8 cellular contexts compared by ENCODE assay signal in the genomic region with DNA sequence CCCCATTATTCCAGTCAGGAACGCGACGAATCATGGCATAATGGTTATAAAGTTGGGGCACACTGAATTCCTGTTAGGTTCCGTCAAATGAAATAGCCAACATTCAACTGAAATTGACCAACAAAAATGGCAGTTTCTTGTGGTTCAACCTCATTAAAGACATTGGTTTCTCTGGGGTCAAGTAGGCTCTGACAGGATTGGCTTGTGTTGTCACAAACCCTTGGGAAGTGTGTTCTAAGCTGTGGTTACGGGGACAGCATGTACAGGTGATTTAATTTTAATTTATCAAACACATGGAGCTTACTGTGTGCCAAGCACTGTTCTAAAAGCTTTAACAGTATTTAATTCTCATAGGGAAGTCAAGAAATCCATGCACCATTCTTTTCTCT. TPM values are rescaled to one million over a fixed set of nuclear protein-coding genes. Genes with fewer than 3 reads are reported as not detected.
DNase-seq lines count a peak whose midpoint lies in the region; ATAC-seq and TF ChIP-seq lines count a peak whose summit lies in the region.

No MANE protein-coding gene starts in this region.

- H3K4me1 Mint-ChIP-seq in activated T-cell treated with anti-CD3 and anti-CD28 coated beads, Interleukin-2, amount 50 U/mL, for 24 hours (ENCODE audit: low read depth) = peaks cover 6% of the 10 kb centered on the region
- H3K4me1 Mint-ChIP-seq in activated T-helper 2 cell treated with anti-CD3 and anti-CD28 coated beads, Interferon-gamma antibody, Interleukin-2, Interleukin-4, amounts not matched to agents 10 μg/mL and 5 μg/mL and 100 μg/mL, durations not matched to agents 14 hours and 24 hours and 36 hours (ENCODE audit: low read depth) = peaks cover 2% of the 10 kb centered on the region

- no peak for TF ChIP-seq EP300 in suprapubic skin (IDR thresholded peaks at IDR 0.05)

- no peak overlapping the region for H3K27ac Mint-ChIP-seq in activated T-cell treated with anti-CD3 and anti-CD28 coated beads, Interleukin-2, amount 50 U/mL, for 24 hours
- H3K27ac Mint-ChIP-seq in activated T-helper 2 cell treated with anti-CD3 and anti-CD28 coated beads, Interferon-gamma antibody, Interleukin-2, Interleukin-4, amounts not matched to agents 10 μg/mL and 5 μg/mL and 100 μg/mL, durations not matched to agents 14 hours and 24 hours and 36 hours = no peak overlapping the region

- peak overlapping the region; percentile 62 for H3K4me3 Mint-ChIP-seq in activated T-cell treated with anti-CD3 and anti-CD28 coated beads, Interleukin-2, amount 50 U/mL, for 24 hours
- peak overlapping the region; percentile 66 for H3K4me3 Mint-ChIP-seq in activated T-helper 2 cell treated with anti-CD3 and anti-CD28 coated beads, Interferon-gamma antibody, Interleukin-2, Interleukin-4, amounts not matched to agents 10 μg/mL and 5 μg/mL and 100 μg/mL, durations not matched to agents 14 hours and 24 hours and 36 hours (ENCODE audit: low read depth)

- 76% methylated on average over 5 of the region's 5 CpGs for WGBS in suprapubic skin

- TF ChIP-seq CTCF in suprapubic skin (IDR thresholded peaks at IDR 0.05) = no peak

- peaks cover 15% of the 10 kb centered on the region for H3K27me3 ChIP-seq in iPS-20b (ENCODE audit: insufficient read depth, low read length)
- H3K27me3 ChIP-seq in suprapubic skin = no peaks in the 10 kb centered on the region

- no peak for DNase-seq in activated T-cell treated with anti-CD3 and anti-CD28 coated beads, Interleukin-2, amount 50 U/mL, for 24 hours
- DNase-seq in activated T-cell treated with anti-CD3 and anti-CD28 coated beads, Interleukin-2, amount 50 U/mL, for 48 hours = no peak
- no peak for DNase-seq in activated T-helper 2 cell treated with anti-CD3 and anti-CD28 coated beads, Interferon-gamma antibody, Interleukin-2, Interleukin-4, amounts not matched to agents 10 μg/mL and 5 μg/mL and 100 μg/mL, durations not matched to agents 14 hours and 24 hours and 36 hours (ENCODE audit: low spot score)
- DNase-seq in suprapubic skin (ENCODE audit: low spot score in 2 of 2) (no peak), NCI-H146 (lab: John Stamatoyannopoulos, UW) (no peak)

- peaks cover 38% of the 10 kb centered on the region for H3K27me3 Mint-ChIP-seq in activated T-cell treated with anti-CD3 and anti-CD28 coated beads, Interleukin-2, amount 50 U/mL, for 24 hours
- H3K27me3 Mint-ChIP-seq in activated T-helper 2 cell treated with anti-CD3 and anti-CD28 coated beads, Interferon-gamma antibody, Interleukin-2, Interleukin-4, amounts not matched to agents 10 μg/mL and 5 μg/mL and 100 μg/mL, durations not matched to agents 14 hours and 24 hours and 36 hours (ENCODE audit: low read depth) = peaks cover 2% of the 10 kb centered on the region

- no peak for TF ChIP-seq POLR2A in suprapubic skin (IDR thresholded peaks at IDR 0.05)

- H3K4me1 ChIP-seq in iPS-20b (ENCODE audit: insufficient read depth, low read length) (peaks cover 7% of the 10 kb centered on the region; the same call in 1 of the 2 replicates), suprapubic skin (peaks cover 6% of the 10 kb centered on the region)

- H3K9me3 Mint-ChIP-seq in activated T-cell treated with anti-CD3 and anti-CD28 coated beads, Interleukin-2, amount 50 U/mL, for 24 hours = no peaks in the 10 kb centered on the region
- H3K9me3 Mint-ChIP-seq in activated T-helper 2 cell treated with anti-CD3 and anti-CD28 coated beads, Interferon-gamma antibody, Interleukin-2, Interleukin-4, amounts not matched to agents 10 μg/mL and 5 μg/mL and 100 μg/mL, durations not matched to agents 14 hours and 24 hours and 36 hours = no peaks in the 10 kb centered on the region

- H3K9ac ChIP-seq in iPS-20b (ENCODE audit: low read depth, low read length) = no peak overlapping the region; the same call in 1 of the 2 replicates

- H3K9me3 ChIP-seq in iPS-20b (ENCODE audit: insufficient read depth, low read depth, low read length) (no peaks in the 10 kb centered on the region), suprapubic skin (no peaks in the 10 kb centered on the region)

- H3K4me3 ChIP-seq in iPS-20b (ENCODE audit: low read length) = peak overlapping the region; percentile 52; the same call in 1 of the 2 replicates
- H3K4me3 ChIP-seq in suprapubic skin = peak overlapping the region; percentile 56

- H3K27ac ChIP-seq in iPS-20b (ENCODE audit: low read length) (no peak overlapping the region), suprapubic skin (no peak overlapping the region)

- no peak for ATAC-seq in HG03342 (IDR thresholded peaks at IDR 0.05; ENCODE audit: unreplicated experiment)
- ATAC-seq in GM18858 (IDR thresholded peaks at IDR 0.05; ENCODE audit: unreplicated experiment) = no peak

- no peaks in the 10 kb centered on the region for H3K36me3 ChIP-seq in iPS-20b (ENCODE audit: insufficient read depth, low read depth, low read length)
- H3K36me3 ChIP-seq in suprapubic skin = no peaks in the 10 kb centered on the region

- intact Hi-C loops in activated T-helper 2 cell treated with anti-CD3 and anti-CD28 coated beads, Interferon-gamma antibody, Interleukin-2, Interleukin-4, amounts not matched to agents 10 μg/mL and 5 μg/mL and 100 μg/mL, durations not matched to agents 14 hours and 24 hours and 36 hours (cut with micrococcal nuclease) = loop anchor here (5.0 to 10.0 kb wide), 2 partner anchors 61 to 112 kb away; a partner anchor contains a TSS

- no peaks in the 10 kb centered on the region for H3K36me3 Mint-ChIP-seq in activated T-cell treated with anti-CD3 and anti-CD28 coated beads, Interleukin-2, amount 50 U/mL, for 24 hours (ENCODE audit: low read depth)
- no peaks in the 10 kb centered on the region for H3K36me3 Mint-ChIP-seq in activated T-helper 2 cell treated with anti-CD3 and anti-CD28 coated beads, Interferon-gamma antibody, Interleukin-2, Interleukin-4, amounts not matched to agents 10 μg/mL and 5 μg/mL and 100 μg/mL, durations not matched to agents 14 hours and 24 hours and 36 hours (ENCODE audit: low read depth)

RNA-seq across cellular contexts. Expression of a gene that starts 0.8 kb away (rescaled TPM):
- total RNA-seq in activated T-helper 2 cell treated with anti-CD3 and anti-CD28 coated beads, Interferon-gamma antibody, Interleukin-2, Interleukin-4, amounts not matched to agents 10 μg/mL and 5 μg/mL and 100 μg/mL, durations not matched to agents 14 hours and 24 hours and 36 hours = 0.32 and 0.34 TPM in 2 replicates
- total RNA-seq in suprapubic skin = 1 to 10 TPM; 1.1 to 2.3 (median 1.7) TPM
